ENCODE assay signal across 20 cellular contexts in the genomic region with DNA sequence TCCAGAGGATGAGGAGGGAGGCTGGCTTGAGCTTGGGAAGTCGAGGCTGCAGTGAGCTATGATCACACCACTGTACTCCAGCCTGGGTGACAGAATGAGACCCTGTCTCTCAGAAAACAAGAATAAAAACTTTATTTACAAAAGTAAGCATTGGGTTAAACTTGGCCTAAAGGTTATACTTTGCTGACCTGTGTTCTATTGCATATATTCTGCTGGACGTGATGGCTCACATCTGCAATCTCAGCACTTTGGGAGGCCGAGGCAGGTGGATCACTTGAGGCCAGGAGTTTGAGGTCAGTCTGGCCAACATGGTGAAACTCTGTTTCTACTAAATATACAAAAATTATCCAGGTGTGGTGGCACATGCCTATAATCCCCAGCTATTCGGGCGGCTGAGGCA.
"Had no signal": no experiment of that assay in that cellular context is flagged by ENCODE, and none has a peak within 500 bp of the region (broad histone marks: within the 10 kb centered on the region; RNA-seq: fewer than 3 reads in every experiment).

No MANE protein-coding gene starts in this region.

- H3K9me3 ChIP-seq: esophagus squamous epithelium, left lung, suprapubic skin had no signal

- H3K27ac ChIP-seq: esophagus squamous epithelium, left lung, suprapubic skin had no signal

- FAIRE-seq: kidney had no signal

- H3K27ac Mint-ChIP-seq: activated T-helper 1 cell treated with anti-CD3 and anti-CD28 coated beads, Interleukin-12 subunit alpha, Interleukin-12 subunit beta, Interleukin-2, Interleukin-4 antibody, amounts not matched to agents 30 ng/mL and 10 ng/mL and 1 ng/mL, durations not matched to agents 14 hours and 24 hours and 36 hours; natural killer cell; stimulated activated naive CD8-positive, alpha-beta T cell treated with anti-CD3 and anti-CD28 coated beads, Interleukin-15, Interleukin-2, amounts not matched to agents 100 ng/mL and 50 ng/mL, for 24 hours; type B pancreatic cell had no signal

- H3K36me3 ChIP-seq: esophagus squamous epithelium, left lung, suprapubic skin had no signal

- H3K9me3 Mint-ChIP-seq: activated T-helper 1 cell treated with anti-CD3 and anti-CD28 coated beads, Interleukin-12 subunit alpha, Interleukin-12 subunit beta, Interleukin-2, Interleukin-4 antibody, amounts not matched to agents 30 ng/mL and 10 ng/mL and 1 ng/mL, durations not matched to agents 14 hours and 24 hours and 36 hours; natural killer cell; stimulated activated naive CD8-positive, alpha-beta T cell treated with anti-CD3 and anti-CD28 coated beads, Interleukin-15, Interleukin-2, amounts not matched to agents 100 ng/mL and 50 ng/mL, for 24 hours; type B pancreatic cell had no signal

- H3K27me3 ChIP-seq: left lung, suprapubic skin had no signal

- DNase-seq: activated CD4-positive, alpha-beta T cell treated with anti-CD3 and anti-CD28 coated beads, Interleukin-2, amount 50 U/mL, for 1 hour; activated CD4-positive, CD25-positive, alpha-beta regulatory T cell; aorta; cortex of kidney; effector CD4-positive, alpha-beta T cell; esophagus squamous epithelium; hippocampal formation; kidney; left lung; mammary epithelial cell; natural killer cell; nucleus accumbens; posterior cingulate gyrus; stimulated activated CD4-positive, alpha-beta T cell treated with anti-CD3 and anti-CD28 coated beads, Interleukin-4, amount 100 ng/mL, for 24 hours; T-helper 2 cell had no signal

- H3K36me3 Mint-ChIP-seq: natural killer cell, type B pancreatic cell had no signal

- H3K27me3 Mint-ChIP-seq: stimulated activated naive CD8-positive, alpha-beta T cell treated with anti-CD3 and anti-CD28 coated beads, Interleukin-15, Interleukin-2, amounts not matched to agents 100 ng/mL and 50 ng/mL, for 24 hours; type B pancreatic cell had no signal

- H3K4me3 Mint-ChIP-seq: activated T-helper 1 cell treated with anti-CD3 and anti-CD28 coated beads, Interleukin-12 subunit alpha, Interleukin-12 subunit beta, Interleukin-2, Interleukin-4 antibody, amounts not matched to agents 30 ng/mL and 10 ng/mL and 1 ng/mL, durations not matched to agents 14 hours and 24 hours and 36 hours; natural killer cell; stimulated activated naive CD8-positive, alpha-beta T cell treated with anti-CD3 and anti-CD28 coated beads, Interleukin-15, Interleukin-2, amounts not matched to agents 100 ng/mL and 50 ng/mL, for 24 hours; type B pancreatic cell had no signal

- ATAC-seq: left lung, natural killer cell had no signal

- H3K4me3 ChIP-seq: esophagus squamous epithelium, left lung, skin epidermis, suprapubic skin had no signal
